Comparison of ENCODE assay signal across 25 cellular contexts in genomic region chr12:120065472-120065871, GRCh38.
"Had no signal": no experiment of that assay in that cellular context is flagged by ENCODE, and none has a peak within 500 bp of the region (broad histone marks: within the 10 kb centered on the region; RNA-seq: fewer than 3 reads in every experiment).

No MANE protein-coding gene starts in this region.

- H3K27me3 Mint-ChIP-seq: activated B cell treated with CpG ODN at 0.5 μM for 24 hours; activated CD8-positive, alpha-beta memory T cell treated with anti-CD3 and anti-CD28 coated beads, Interleukin-2, amount 10 ng/mL, durations not matched to agents 7 days and 5 days; activated CD8-positive, alpha-beta T cell treated with anti-CD3 and anti-CD28 coated beads for 36 hours; T-cell had no signal

- H3K9ac ChIP-seq: neural progenitor cell had no signal

- H3K9me3 Mint-ChIP-seq: activated B cell treated with CpG ODN at 0.5 μM for 24 hours; activated CD8-positive, alpha-beta T cell treated with anti-CD3 and anti-CD28 coated beads for 36 hours; activated naive CD4-positive, alpha-beta T cell treated with anti-CD3 and anti-CD28 coated beads, Interleukin-2, amount 50 U/mL, for 72 hours; activated T-cell treated with anti-CD3 and anti-CD28 coated beads, Interleukin-2, amount 50 U/mL, for 72 hours; natural killer cell; neural progenitor cell; T-cell; T-helper 2 cell treated with Interferon-gamma antibody and Interleukin-4, amounts not matched to agents 5 μg/mL and 100 μg/mL, for 36 hours had no signal

- H3K4me3 Mint-ChIP-seq: activated B cell treated with CpG ODN at 0.5 μM for 24 hours; activated CD8-positive, alpha-beta memory T cell treated with anti-CD3 and anti-CD28 coated beads, Interleukin-2, amount 10 ng/mL, durations not matched to agents 7 days and 5 days; activated CD8-positive, alpha-beta T cell treated with anti-CD3 and anti-CD28 coated beads for 36 hours; activated T-cell treated with anti-CD3 and anti-CD28 coated beads, Interleukin-2, amount 50 U/mL, for 72 hours; natural killer cell; neural progenitor cell; T-cell; T-helper 2 cell treated with Interferon-gamma antibody and Interleukin-4, amounts not matched to agents 5 μg/mL and 100 μg/mL, for 36 hours had no signal

- H2AFZ ChIP-seq: neural progenitor cell had no signal

- ATAC-seq: activated CD8-positive, alpha-beta memory T cell treated with anti-CD3 and anti-CD28 coated beads, Interleukin-2, amount 10 ng/mL, durations not matched to agents 7 days and 5 days; activated CD8-positive, alpha-beta T cell treated with anti-CD3 and anti-CD28 coated beads for 36 hours; activated naive CD4-positive, alpha-beta T cell treated with anti-CD3 and anti-CD28 coated beads, Interleukin-2, amount 50 U/mL, for 72 hours; activated T-cell treated with anti-CD3 and anti-CD28 coated beads, Interleukin-2, amount 50 U/mL, for 72 hours; body of pancreas; esophagus mucosa; natural killer cell; T-cell had no signal

- H3K9me3 ChIP-seq: body of pancreas, heart right ventricle, spleen, upper lobe of left lung, vagina had no signal

- H3K4me2 ChIP-seq: neural progenitor cell had no signal

- H3K27ac ChIP-seq: body of pancreas, coronary artery, neural progenitor cell, spleen, upper lobe of left lung, vagina had no signal

- H3K4me1 ChIP-seq: body of pancreas, spleen, upper lobe of left lung had no signal

- H3K4me1 Mint-ChIP-seq: activated B cell treated with CpG ODN at 0.5 μM for 24 hours; activated CD8-positive, alpha-beta memory T cell treated with anti-CD3 and anti-CD28 coated beads, Interleukin-2, amount 10 ng/mL, durations not matched to agents 7 days and 5 days; natural killer cell had no signal

- H3K36me3 ChIP-seq: heart right ventricle, neural progenitor cell, upper lobe of left lung, vagina had no signal

- H3K27me3 ChIP-seq: body of pancreas, neural progenitor cell, spleen, upper lobe of left lung, vagina had no signal

- H3K27ac Mint-ChIP-seq: activated B cell treated with CpG ODN at 0.5 μM for 24 hours; activated CD8-positive, alpha-beta memory T cell treated with anti-CD3 and anti-CD28 coated beads, Interleukin-2, amount 10 ng/mL, durations not matched to agents 7 days and 5 days; activated CD8-positive, alpha-beta T cell treated with anti-CD3 and anti-CD28 coated beads for 36 hours; activated T-cell treated with anti-CD3 and anti-CD28 coated beads, Interleukin-2, amount 50 U/mL, for 72 hours; natural killer cell; neural progenitor cell; T-cell had no signal

- DNase-seq: activated B cell treated with CpG ODN at 0.5 μM for 24 hours; activated CD4-positive, alpha-beta T cell treated with anti-CD3 and anti-CD28 coated beads, Interleukin-2, amount 50 U/mL, for 1 hour; activated CD8-positive, alpha-beta memory T cell treated with anti-CD3 and anti-CD28 coated beads, Interleukin-2, amount 10 ng/mL, durations not matched to agents 7 days and 5 days; activated CD8-positive, alpha-beta T cell treated with anti-CD3 and anti-CD28 coated beads for 36 hours; activated naive CD4-positive, alpha-beta T cell; activated T-cell treated with anti-CD3 and anti-CD28 coated beads for 4 hours; activated T-cell treated with anti-CD3 and anti-CD28 coated beads, Interleukin-2, amount 50 U/mL, for 72 hours; body of pancreas; cerebellar nuclear complex; foreskin melanocyte; heart right ventricle; kidney glomerular epithelial cell; natural killer cell; occipital lobe; right cardiac atrium; spleen; stimulated activated naive CD4-positive, alpha-beta T cell; T-cell; upper lobe of left lung had no signal

- H3K36me3 Mint-ChIP-seq: natural killer cell, neural progenitor cell had no signal

- H3K4me3 ChIP-seq: body of pancreas, coronary artery, heart right ventricle, neural progenitor cell, spleen, upper lobe of left lung, vagina had no signal
